Comparison of ENCODE assay signal across 38 cellular contexts in the genomic region with DNA sequence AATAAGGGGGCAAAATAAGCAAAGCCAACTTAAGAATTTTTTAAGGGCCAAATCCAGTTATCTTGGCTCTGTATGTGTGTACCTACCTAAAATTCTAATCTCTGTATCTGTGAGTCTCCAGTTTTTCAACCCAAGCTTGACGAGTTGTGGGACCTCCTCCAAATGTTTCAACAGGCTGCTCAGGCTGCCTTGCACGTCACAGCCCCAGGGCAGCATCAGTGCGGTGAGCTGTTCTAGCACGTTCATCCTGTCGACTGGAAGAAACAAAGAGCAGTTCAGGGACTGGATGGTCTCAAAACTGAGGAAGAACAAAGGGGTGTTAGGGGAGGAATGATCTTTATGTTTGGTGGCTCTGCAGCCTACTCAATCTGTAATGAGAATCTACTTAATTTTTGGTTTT. TPM values are rescaled to one million over a fixed set of nuclear protein-coding genes. Genes with fewer than 3 reads are reported as not detected.
DNase-seq lines count a peak whose midpoint lies in the region; ATAC-seq, FAIRE-seq and TF ChIP-seq lines count a peak whose summit lies in the region.
"Had no signal": no experiment of that assay in that cellular context is flagged by ENCODE, and none has a peak within 500 bp of the region (broad histone marks: within the 10 kb centered on the region; RNA-seq: fewer than 3 reads in every experiment).

No MANE protein-coding gene starts in this region.

- H3K27me3 Mint-ChIP-seq in effector memory CD8-positive, alpha-beta T cell: no peaks in the 10 kb centered on the region
- H3K27me3 Mint-ChIP-seq: activated naive CD4-positive, alpha-beta T cell treated with anti-CD3 and anti-CD28 coated beads, Interleukin-2, amount 50 U/mL, for 24 hours; activated T-helper 17 cell treated with anti-CD3 and anti-CD28 coated beads, Interleukin-2, amount 50 U/mL, for 72 hours; naive thymus-derived CD4-positive, alpha-beta T cell; stimulated activated naive CD8-positive, alpha-beta T cell treated with anti-CD3 and anti-CD28 coated beads, Interleukin-15, amount 100 ng/mL, for 72 hours had no signal

- TF ChIP-seq CTCF in keratinocyte (optimal IDR thresholded peaks at IDR 0.05 in 1 of 3, IDR thresholded peaks at IDR 0.05 in 1 of 3, conservative IDR thresholded peaks at IDR 0.05 in 1 of 3; ENCODE audit: extremely low read depth in 1 of 3, insufficient read depth in 2 of 3, low read length in 3 of 3) (no peak), suprapubic skin (IDR thresholded peaks at IDR 0.05) (no peak)

- TF ChIP-seq EP300 in suprapubic skin (IDR thresholded peaks at IDR 0.05): no peak

- no peak overlapping the region for H3K27ac Mint-ChIP-seq in effector memory CD8-positive, alpha-beta T cell
- H3K27ac Mint-ChIP-seq: activated naive CD4-positive, alpha-beta T cell treated with anti-CD3 and anti-CD28 coated beads, Interleukin-2, amount 50 U/mL, for 24 hours; activated T-helper 17 cell treated with anti-CD3 and anti-CD28 coated beads, Interleukin-2, amount 50 U/mL, for 72 hours; GM23338; HFFc6; naive thymus-derived CD4-positive, alpha-beta T cell; stimulated activated naive CD8-positive, alpha-beta T cell treated with anti-CD3 and anti-CD28 coated beads, Interleukin-15, amount 100 ng/mL, for 72 hours had no signal

- H3K27me3 ChIP-seq in adipocyte (replicated peaks; ENCODE audit: control insufficient read depth, insufficient read depth, low read length) (no peaks in the 10 kb centered on the region), keratinocyte (ENCODE audit: control insufficient read depth, extremely low read depth, insufficient read depth, low read length) (no peaks in the 10 kb centered on the region), suprapubic skin (no peaks in the 10 kb centered on the region)
- H3K27me3 ChIP-seq: ascending aorta, dorsolateral prefrontal cortex, gastrocnemius medialis, left lung, Peyer's patch, SJSA1, thyroid gland had no signal

- no peaks in the 10 kb centered on the region for H3K4me1 Mint-ChIP-seq in effector memory CD8-positive, alpha-beta T cell (ENCODE audit: low read depth in 2 of 2)
- H3K4me1 Mint-ChIP-seq: activated naive CD4-positive, alpha-beta T cell treated with anti-CD3 and anti-CD28 coated beads, Interleukin-2, amount 50 U/mL, for 24 hours; activated T-helper 17 cell treated with anti-CD3 and anti-CD28 coated beads, Interleukin-2, amount 50 U/mL, for 72 hours; stimulated activated naive CD8-positive, alpha-beta T cell treated with anti-CD3 and anti-CD28 coated beads, Interleukin-15, amount 100 ng/mL, for 72 hours had no signal

- peak overlapping the region; percentile 65 for H3K27ac ChIP-seq in epithelial cell of prostate
- H3K27ac ChIP-seq in keratinocyte (ENCODE audit: control insufficient read depth, insufficient read depth, low read length): peak overlapping the region; percentile 52
- no peak overlapping the region for H3K27ac ChIP-seq in suprapubic skin
- H3K27ac ChIP-seq: ascending aorta, dorsolateral prefrontal cortex, gastrocnemius medialis, left lung, Peyer's patch, SJSA1, thyroid gland had no signal

- peak overlapping the region; percentile 4 for H2AFZ ChIP-seq in keratinocyte (ENCODE audit: control insufficient read depth, low read length)
- H2AFZ ChIP-seq: GM23338 had no signal

- H3K4me1 ChIP-seq in adipocyte (ENCODE audit: control insufficient read depth, insufficient read depth, low read length): no peaks in the 10 kb centered on the region
- peaks cover 16% of the 10 kb centered on the region for H3K4me1 ChIP-seq in keratinocyte (ENCODE audit: control insufficient read depth, extremely low read depth, insufficient read depth, low read length)
- H3K4me1 ChIP-seq in suprapubic skin: peaks cover 9% of the 10 kb centered on the region
- H3K4me1 ChIP-seq: ascending aorta, gastrocnemius medialis, left lung, Peyer's patch, SJSA1, thyroid gland had no signal

- TF ChIP-seq POLR2A in suprapubic skin (IDR thresholded peaks at IDR 0.05): no peak

- H3K9me1 ChIP-seq in keratinocyte (ENCODE audit: control insufficient read depth, extremely low read depth, insufficient read depth, low read length): no peaks in the 10 kb centered on the region

- no peaks in the 10 kb centered on the region for H3K9me3 Mint-ChIP-seq in effector memory CD8-positive, alpha-beta T cell
- H3K9me3 Mint-ChIP-seq: GM23338, HFFc6 had no signal

- WGBS in suprapubic skin: 44% methylated on average over 5 of the region's 5 CpGs

- no peaks in the 10 kb centered on the region for H4K20me1 ChIP-seq in keratinocyte (ENCODE audit: control insufficient read depth, extremely low read depth, insufficient read depth, low read length)

- H3K36me3 ChIP-seq in adipocyte (ENCODE audit: control insufficient read depth, insufficient read depth, low read length, severe bottlenecking): peaks cover 7% of the 10 kb centered on the region
- H3K36me3 ChIP-seq in keratinocyte (ENCODE audit: control insufficient read depth in 2 of 2, extremely low read depth in 1 of 2, insufficient read depth in 2 of 2, low read length in 2 of 2): peaks cover 0 to 1% of the 10 kb centered on the region in 2 experiments
- H3K36me3 ChIP-seq in suprapubic skin: no peaks in the 10 kb centered on the region
- H3K36me3 ChIP-seq: ascending aorta, Peyer's patch, SJSA1, thyroid gland had no signal

- H3K9ac ChIP-seq in adipocyte (ENCODE audit: low read length) (no peak overlapping the region), keratinocyte (ENCODE audit: control insufficient read depth, extremely low read depth, insufficient read depth, low read length) (no peak overlapping the region)

- peak overlapping the region; percentile 54 for H3K4me2 ChIP-seq in keratinocyte (ENCODE audit: control insufficient read depth, extremely low read depth, insufficient read depth, low read depth, low read length)
- H3K4me2 ChIP-seq: GM23338 had no signal

- ATAC-seq in effector memory CD8-positive, alpha-beta T cell (replicated peaks): no peak
- ATAC-seq in GM21529 (IDR thresholded peaks at IDR 0.05; ENCODE audit: unreplicated experiment) (no peak), HG03571 (IDR thresholded peaks at IDR 0.05; ENCODE audit: unreplicated experiment) (no peak)
- ATAC-seq: activated CD4-positive, CD25-positive, alpha-beta regulatory T cell treated with anti-CD3 and anti-CD28 coated beads, Interleukin-2, amount 50 U/mL, for 24 hours; activated T-helper 17 cell treated with anti-CD3 and anti-CD28 coated beads, Interleukin-2, amount 50 U/mL, for 72 hours; gastrocnemius medialis; GM12878; GM23338; HepG2; left lung; naive thymus-derived CD4-positive, alpha-beta T cell; stimulated activated naive CD8-positive, alpha-beta T cell treated with anti-CD3 and anti-CD28 coated beads, Interleukin-15, amount 100 ng/mL, for 72 hours had no signal

- DNase-seq in COLO829 (ENCODE audit: low spot score) (peak; percentile 47), adipocyte (ENCODE audit: low read depth) (peak; percentile 58), epithelial cell of prostate (ENCODE audit: low read depth, low spot score) (peak; percentile 79), keratinocyte (ENCODE audit: low read depth, low spot score) (peak; percentile 36), suprapubic skin (ENCODE audit: low spot score in 2 of 2) (no peak)
- DNase-seq in effector memory CD8-positive, alpha-beta T cell: no peak
- DNase-seq: 8988T; activated CD4-positive, alpha-beta T cell treated with anti-CD3 and anti-CD28 coated beads, Interleukin-2, amount 50 U/mL, for 48 hours; activated CD8-positive, alpha-beta memory T cell treated with anti-CD3 and anti-CD28 coated beads, Interleukin-2, amount 50 U/mL, for 4 hours; dorsolateral prefrontal cortex; gastrocnemius medialis; HFFc6; hippocampal formation; left lung; midbrain; naive thymus-derived CD4-positive, alpha-beta T cell; NCI-H1048; NCI-H1694 treated with DMSO at 0.1 percent for 48 hours; NCI-H2171 treated with DMSO at 0.1 percent for 48 hours; NCI-H69; occipital lobe; Peyer's patch; stimulated activated CD8-positive, alpha-beta memory T cell treated with anti-CD3 and anti-CD28 coated beads, Interleukin-4, amount 100 ng/mL, for 48 hours; stimulated activated naive CD8-positive, alpha-beta T cell treated with anti-CD3 and anti-CD28 coated beads, Interleukin-15, amount 100 ng/mL, for 72 hours; thyroid gland had no signal

- peaks cover 6% of the 10 kb centered on the region for H3K36me3 Mint-ChIP-seq in effector memory CD8-positive, alpha-beta T cell (ENCODE audit: insufficient read depth)

- H3K4me3 ChIP-seq in adipocyte (ENCODE audit: low read length) (no peak overlapping the region), keratinocyte (ENCODE audit: control insufficient read depth in 2 of 3, extremely low read depth in 1 of 3, insufficient read depth in 2 of 3, low read depth in 1 of 3, low read length in 3 of 3) (no peak overlapping the region), suprapubic skin (no peak overlapping the region)
- H3K4me3 ChIP-seq: ascending aorta, dorsolateral prefrontal cortex, gastrocnemius medialis, GM12878, GM23338, left lung, Peyer's patch, SJSA1, skin epidermis, thyroid gland had no signal

- H3K79me2 ChIP-seq in keratinocyte (ENCODE audit: control insufficient read depth, insufficient read depth, low read length): no peaks in the 10 kb centered on the region

- FAIRE-seq in keratinocyte (lab: Jason Lieb, UNC): peak; percentile 97
- FAIRE-seq: endothelial cell of umbilical vein, GM12878, HepG2, TTC549 had no signal

- dilution Hi-C loops in keratinocyte (cut with MboI; ENCODE audit: extremely low pct_ligation_motif_present, low sequenced_read_pairs): no loop called here

- no peak overlapping the region for H3K4me3 Mint-ChIP-seq in effector memory CD8-positive, alpha-beta T cell
- H3K4me3 Mint-ChIP-seq: activated naive CD4-positive, alpha-beta T cell treated with anti-CD3 and anti-CD28 coated beads, Interleukin-2, amount 50 U/mL, for 24 hours; activated T-helper 17 cell treated with anti-CD3 and anti-CD28 coated beads, Interleukin-2, amount 50 U/mL, for 72 hours; GM23338; HFFc6; naive thymus-derived CD4-positive, alpha-beta T cell; stimulated activated naive CD8-positive, alpha-beta T cell treated with anti-CD3 and anti-CD28 coated beads, Interleukin-15, amount 100 ng/mL, for 72 hours had no signal

- H3K9me3 ChIP-seq in adipocyte (ENCODE audit: control insufficient read depth, low read length): peaks cover 4% of the 10 kb centered on the region
- no peaks in the 10 kb centered on the region for H3K9me3 ChIP-seq in keratinocyte (ENCODE audit: control insufficient read depth, low read depth, low read length)
- H3K9me3 ChIP-seq in suprapubic skin: no peaks in the 10 kb centered on the region
- H3K9me3 ChIP-seq: ascending aorta, gastrocnemius medialis, left lung, Peyer's patch, SJSA1, thyroid gland had no signal

RNA-seq across cellular contexts. Expression of a gene that starts 29.4 kb away (rescaled TPM):
- polyA plus RNA-seq in keratinocyte: not detected in 3 replicates
- polyA plus RNA-seq in keratinocyte (2011; ENCODE audit: low read depth): not detected
- polyA plus RNA-seq in keratinocyte (2011; cell fraction: cytosol; rRNA removed): not detected in 2 replicates
- polyA plus RNA-seq in keratinocyte (2011; cell fraction: nucleus; rRNA removed): not detected in 2 replicates
- polyA plus RNA-seq in keratinocyte (2012; ENCODE audit: low replicate concordance): 0.07 and 0.48 TPM in 2 replicates
- 0.13 TPM in 1 of 3 replicates, not detected in the others for polyA minus RNA-seq in keratinocyte
- polyA minus RNA-seq in keratinocyte (2011; cell fraction: cytosol; rRNA and poly(A)+ RNA removed): not detected
- not detected in 2 replicates for polyA minus RNA-seq in keratinocyte (2011; cell fraction: nucleus; rRNA and poly(A)+ RNA removed)
- under 1 TPM in 2 of 4 donors, not detected in 2; 0.17 to 0.19 TPM for total RNA-seq in suprapubic skin
- total RNA-seq: endothelial cell of umbilical vein, GM23338, HFFc6, SJSA1 had no signal
- polyA plus RNA-seq: endothelial cell of umbilical vein; naive thymus-derived CD4-positive, alpha-beta T cell had no signal

RNA-seq across cellular contexts. Expression of a gene that starts 42.4 kb away (rescaled TPM):
- polyA plus RNA-seq in keratinocyte: 6.7 to 22.7 TPM (median 11.1 TPM) in 3 replicates
- 12.1 TPM for polyA plus RNA-seq in keratinocyte (2011; ENCODE audit: low read depth)
- polyA plus RNA-seq in keratinocyte (2011; cell fraction: cytosol; rRNA removed): 8.2 and 12.6 TPM in 2 replicates
- polyA plus RNA-seq in keratinocyte (2011; cell fraction: nucleus; rRNA removed): 7.6 and 13.8 TPM in 2 replicates
- polyA plus RNA-seq in keratinocyte (2012; ENCODE audit: low replicate concordance): 16.5 and 41.9 TPM in 2 replicates
- 1.1 to 11.6 TPM (median 4.1 TPM) in 3 replicates for polyA minus RNA-seq in keratinocyte
- 5.6 TPM for polyA minus RNA-seq in keratinocyte (2011; cell fraction: cytosol; rRNA and poly(A)+ RNA removed)
- 5.0 and 6.7 TPM in 2 replicates for polyA minus RNA-seq in keratinocyte (2011; cell fraction: nucleus; rRNA and poly(A)+ RNA removed)
- total RNA-seq in suprapubic skin: 10 to 100 TPM in 2 of 4 donors, 1 to 10 TPM in 2; 8.5 to 36.5 (median 19.8) TPM

Comparison
In these comparisons a context has a peak if more than half of its experiments do, and no peak if none do; other contexts are left out.
1. DNase-seq: peak in COLO829 (single experiment), adipocyte (single experiment), epithelial cell of prostate (single experiment) and keratinocyte (single experiment); none in effector memory CD8-positive, alpha-beta T cell (0 of 3) and suprapubic skin (0 of 2).